In the genomic region with DNA sequence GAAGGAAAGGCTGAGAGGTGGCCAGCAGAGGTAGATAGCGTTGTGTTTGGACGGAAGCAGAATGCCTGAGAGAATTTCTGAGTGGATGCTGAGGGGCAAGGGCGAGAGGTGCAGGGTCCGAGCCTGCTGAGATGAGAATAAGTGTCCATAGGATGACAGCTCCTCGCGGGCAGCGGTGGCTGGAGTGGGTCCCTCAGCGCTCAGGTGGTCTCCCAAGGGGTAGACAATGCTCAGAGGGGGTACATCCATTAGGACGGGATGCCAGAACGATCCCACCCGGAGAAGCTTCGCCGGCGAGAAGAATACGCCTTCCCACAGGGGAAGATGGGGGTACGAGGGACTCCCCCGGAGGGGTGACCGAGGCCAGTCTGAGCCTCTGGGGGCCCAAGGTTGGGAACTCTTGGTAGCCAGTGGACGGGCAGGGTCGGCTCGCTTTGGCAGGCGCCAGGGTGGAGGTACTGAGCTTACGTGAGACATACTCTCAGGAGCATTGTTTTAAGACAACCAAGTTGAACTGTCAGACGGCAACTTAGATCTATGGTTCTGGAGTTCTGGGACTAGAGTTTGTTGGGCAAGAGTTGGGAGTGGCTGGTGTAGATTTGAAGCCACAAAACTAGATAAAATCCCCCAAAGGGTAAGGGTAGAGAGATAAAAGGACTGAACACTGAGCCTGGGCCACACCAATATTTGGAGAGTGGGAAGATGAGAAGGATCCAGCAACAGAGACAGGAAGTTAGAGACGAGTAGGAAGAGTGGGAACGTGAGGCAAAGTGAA, we compare ENCODE assay signal across 12 cellular contexts.
"Had no signal": no experiment of that assay in that cellular context is flagged by ENCODE, and none has a peak within 500 bp of the region (broad histone marks: within the 10 kb centered on the region; RNA-seq: fewer than 3 reads in every experiment).

No MANE protein-coding gene starts in this region.

- DNase-seq: foreskin melanocyte, mammary epithelial cell, sigmoid colon, stomach had no signal

- H3K4me3 ChIP-seq: colonic mucosa, hepatocyte, right atrium auricular region, sigmoid colon, skin epidermis, stomach, thoracic aorta, transverse colon had no signal

- H3K4me3 Mint-ChIP-seq: naive thymus-derived CD4-positive, alpha-beta T cell had no signal

- H3K27ac ChIP-seq: colonic mucosa, hepatocyte, neutrophil, right atrium auricular region, skin epidermis, stomach, thoracic aorta, transverse colon had no signal

- H3K27me3 Mint-ChIP-seq: naive thymus-derived CD4-positive, alpha-beta T cell had no signal

- H3K4me2 ChIP-seq: hepatocyte had no signal

- H2AFZ ChIP-seq: hepatocyte had no signal

- H3K9me3 ChIP-seq: colonic mucosa, neutrophil, right atrium auricular region, sigmoid colon, stomach, thoracic aorta, transverse colon had no signal

- H3K4me1 ChIP-seq: colonic mucosa, right atrium auricular region, sigmoid colon, stomach, transverse colon had no signal

- H3K27me3 ChIP-seq: colonic mucosa, hepatocyte, neutrophil, right atrium auricular region, sigmoid colon, stomach, transverse colon had no signal

- H3K79me2 ChIP-seq: hepatocyte had no signal

- H3K36me3 ChIP-seq: colonic mucosa, sigmoid colon, thoracic aorta, transverse colon had no signal
